In the genomic region with DNA sequence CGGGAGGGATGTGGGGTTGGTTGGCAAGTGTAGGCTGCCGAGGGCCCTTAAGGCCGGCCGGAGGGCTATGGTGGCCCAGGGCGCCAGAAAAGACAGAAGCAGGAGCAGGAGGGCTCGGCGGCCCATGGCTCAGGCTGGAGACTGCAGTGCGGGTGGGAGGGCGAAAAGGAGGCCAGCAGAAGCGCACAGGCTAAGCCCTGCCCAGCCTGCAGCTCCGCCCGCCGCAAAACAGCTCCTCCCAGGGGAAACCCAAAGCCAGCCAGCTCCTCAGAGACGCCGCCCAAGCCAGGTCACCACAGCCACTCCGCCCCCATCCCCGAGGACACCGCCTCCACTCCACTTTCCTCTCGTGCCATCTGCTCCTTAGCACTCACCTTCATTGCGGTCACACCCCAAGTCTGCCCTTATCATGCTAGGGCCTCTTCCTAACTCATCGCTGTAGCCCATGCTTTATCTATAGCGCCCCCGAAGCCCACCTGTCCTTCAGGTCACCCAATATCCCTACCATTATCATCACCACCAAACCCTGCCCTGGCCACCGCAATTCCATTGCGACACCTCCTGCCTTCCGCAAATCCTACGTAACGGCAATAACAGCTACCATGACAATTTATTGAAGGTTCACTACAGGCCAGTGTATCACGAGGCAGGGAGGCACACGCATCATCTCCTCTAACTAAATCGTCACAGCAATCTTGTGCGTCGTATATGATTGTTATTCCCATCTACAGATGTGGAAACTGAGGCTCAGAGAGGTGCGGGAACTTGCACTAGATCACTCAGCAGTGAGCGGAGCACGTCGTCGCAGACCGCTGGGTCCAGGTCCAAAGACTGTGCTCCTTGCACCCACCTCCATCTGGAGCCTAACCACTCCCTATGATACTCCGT, we compare ENCODE assay signal across 8 cellular contexts. TPM values are rescaled to one million over a fixed set of nuclear protein-coding genes. Genes with fewer than 3 reads are reported as not detected.
A peak's percentile ranks its signal among the peaks of the same experiment; 100 is the strongest.
DNase-seq lines count a peak whose midpoint lies in the region; ATAC-seq and TF ChIP-seq lines count a peak whose summit lies in the region.

PRCP (minus strand) TSS at position 154 of the 888 bp plus-strand sequence; CDS start at position 126, 28 bp downstream.

- 1 to 2% methylated on average over 39 to 40 of the region's 40 CpGs for WGBS in GM23248 (ENCODE audit: low coverage in 1 of 2, low lambda C conversion rate in 2 of 2, missing lambda C conversion rate in 2 of 2), 2 experiments

- ATAC-seq in natural killer cell treated with Interleukin-12 subunit alpha and Interleukin-12 subunit beta and Interleukin-15 and Interleukin-18, amount 100 ng/mL, for 72 hours, result peak; percentile 93
- ATAC-seq in stimulated activated naive CD8-positive, alpha-beta T cell treated with anti-CD3 and anti-CD28 coated beads, Interleukin-15, Interleukin-2, amounts not matched to agents 100 U/mL and 50 U/mL, for 24 hours, result peak; percentile 89

- no peaks in the 10 kb centered on the region for H3K9me3 Mint-ChIP-seq in activated T-helper 2 cell treated with anti-CD3 and anti-CD28 coated beads, Interferon-gamma antibody, Interleukin-2, Interleukin-4, amounts not matched to agents 10 μg/mL and 5 μg/mL and 100 μg/mL, durations not matched to agents 14 hours and 24 hours and 36 hours
- no peaks in the 10 kb centered on the region for H3K9me3 Mint-ChIP-seq in natural killer cell treated with Interleukin-12 subunit alpha and Interleukin-12 subunit beta and Interleukin-15 and Interleukin-18, amount 100 ng/mL, for 72 hours

- H3F3A ChIP-seq in DOHH2 (ENCODE audit: control insufficient read depth, insufficient read depth) (peaks cover 13% of the 10 kb centered on the region; the same call in 1 of the 2 replicates), GM23248 (ENCODE audit: insufficient read depth) (no peaks in the 10 kb centered on the region)

- no peaks in the 10 kb centered on the region for H3K36me3 Mint-ChIP-seq in activated T-helper 2 cell treated with anti-CD3 and anti-CD28 coated beads, Interferon-gamma antibody, Interleukin-2, Interleukin-4, amounts not matched to agents 10 μg/mL and 5 μg/mL and 100 μg/mL, durations not matched to agents 14 hours and 24 hours and 36 hours (ENCODE audit: low read depth)
- H3K36me3 Mint-ChIP-seq in natural killer cell treated with Interleukin-12 subunit alpha and Interleukin-12 subunit beta and Interleukin-15 and Interleukin-18, amount 100 ng/mL, for 72 hours, result no peaks in the 10 kb centered on the region

- no peaks in the 10 kb centered on the region for H3K9me2 ChIP-seq in DOHH2 (replicated peaks; ENCODE audit: control insufficient read depth, low read length)
- no peaks in the 10 kb centered on the region for H3K9me2 ChIP-seq in GM23248 (ENCODE audit: insufficient read depth)

- CTCF ChIA-PET in RWPE1 (lab: Yijun Ruan, JAX), result interaction anchor here (1.1 kb wide), 2 partner anchors 34 to 349 kb away, joined by 3 to 5 read pairs; no protein-coding TSS in a partner anchor

- in situ Hi-C loops in GM23248 (cut with MboI), result loop anchor here (10.0 kb wide), 2 partner anchors 264 to 354 kb away; no protein-coding TSS in a partner anchor

- H3K9ac ChIP-seq in GM23248, result peak within 1 kb of the TSS; percentile 85

- H3K36me3 ChIP-seq in DOHH2 (ENCODE audit: control insufficient read depth, low read length) (peaks cover 14% of the 10 kb centered on the region; the same call in 1 of the 2 replicates), GM23248 (ENCODE audit: low read depth) (no peaks in the 10 kb centered on the region)

- POLR2A ChIA-PET in RWPE1 (lab: Yijun Ruan, JAX; ENCODE audit: low non-redundant PET), result interaction anchor here (0.9 kb wide), 2 partner anchors 11 to 31 kb away, joined by 3 to 4 read pairs; no protein-coding TSS in a partner anchor

- intact Hi-C loops in activated T-helper 2 cell treated with anti-CD3 and anti-CD28 coated beads, Interferon-gamma antibody, Interleukin-2, Interleukin-4, amounts not matched to agents 10 μg/mL and 5 μg/mL and 100 μg/mL, durations not matched to agents 14 hours and 24 hours and 36 hours (cut with micrococcal nuclease), result loop anchor here (1.0 to 2.0 kb wide), 9 partner anchors 20 to 386 kb away; partner anchors contain the start of genes ANKRD42, CCDC90B and RAB30

- peaks cover 68% of the 10 kb centered on the region for H3K79me2 ChIP-seq in DOHH2 (ENCODE audit: control insufficient read depth, low read length)
- H3K79me2 ChIP-seq in GM23248 (ENCODE audit: insufficient read depth), result peaks cover 30% of the 10 kb centered on the region

- H4K20me1 ChIP-seq in DOHH2 (ENCODE audit: control insufficient read depth, insufficient read depth, low read depth, low read length), result no peaks in the 10 kb centered on the region
- H4K20me1 ChIP-seq in GM23248 (ENCODE audit: insufficient read depth), result no peaks in the 10 kb centered on the region

- H3K27ac Mint-ChIP-seq in activated T-helper 2 cell treated with anti-CD3 and anti-CD28 coated beads, Interferon-gamma antibody, Interleukin-2, Interleukin-4, amounts not matched to agents 10 μg/mL and 5 μg/mL and 100 μg/mL, durations not matched to agents 14 hours and 24 hours and 36 hours, result peak within 1 kb of the TSS; percentile 100
- H3K27ac Mint-ChIP-seq in natural killer cell treated with Interleukin-12 subunit alpha and Interleukin-12 subunit beta and Interleukin-15 and Interleukin-18, amount 100 ng/mL, for 72 hours, result peak within 1 kb of the TSS; percentile 84 to 94

- peak within 1 kb of the TSS; percentile 35 for H3K27ac ChIP-seq in DOHH2 (ENCODE audit: low read depth, low read length)
- peak within 1 kb of the TSS; percentile 91 for H3K27ac ChIP-seq in GM23248
- peak within 1 kb of the TSS; percentile 93 for H3K27ac ChIP-seq in RWPE1

- DNase-seq in GM23248 (peak; percentile 97), Kasumi-1 (lab: John Stamatoyannopoulos, UW) (peak; percentile 87 to 93), RWPE1 (ENCODE audit: low spot score) (peak; percentile 89), fibroblast of peridontal ligament (ENCODE audit: extremely low read depth) (peak; percentile 84)
- peak; percentile 94 for DNase-seq in activated T-helper 2 cell treated with anti-CD3 and anti-CD28 coated beads, Interferon-gamma antibody, Interleukin-2, Interleukin-4, amounts not matched to agents 10 μg/mL and 5 μg/mL and 100 μg/mL, durations not matched to agents 14 hours and 24 hours and 36 hours (ENCODE audit: low spot score)
- DNase-seq in natural killer cell treated with Interleukin-12 subunit alpha and Interleukin-12 subunit beta and Interleukin-15 and Interleukin-18, amount 100 ng/mL, for 72 hours (ENCODE audit: low spot score), result peak; percentile 97
- DNase-seq in stimulated activated naive CD8-positive, alpha-beta T cell treated with anti-CD3 and anti-CD28 coated beads, Interleukin-15, Interleukin-2, amounts not matched to agents 100 U/mL and 50 U/mL, for 24 hours, result peak; percentile 96

- H3K9me3 ChIP-seq in DOHH2 (ENCODE audit: control insufficient read depth, insufficient read depth, low read length) (peaks cover 3% of the 10 kb centered on the region; the same call in 1 of the 2 replicates), GM23248 (ENCODE audit: low read depth) (no peaks in the 10 kb centered on the region)

- peak; percentile 33 for TF ChIP-seq CTCF in DOHH2 (IDR thresholded peaks at IDR 0.05; ENCODE audit: low read depth, low read length, poor library complexity, severe bottlenecking)
- no peak for TF ChIP-seq CTCF in RWPE1 (conservative IDR thresholded peaks at IDR 0.05; ENCODE audit: low read depth)

- H2AFZ ChIP-seq in GM23248, result peak within 1 kb of the TSS; percentile 93

- H3K4me3 ChIP-seq in DOHH2 (ENCODE audit: low read length), result peak within 1 kb of the TSS; percentile 93
- peak within 1 kb of the TSS; percentile 94 for H3K4me3 ChIP-seq in GM23248

- H3K4me2 ChIP-seq in DOHH2 (ENCODE audit: low read length) (peak within 1 kb of the TSS; percentile 98), GM23248 (ENCODE audit: unreplicated experiment) (peak within 1 kb of the TSS; percentile 99)

- peaks cover 72% of the 10 kb centered on the region for H3K4me1 ChIP-seq in DOHH2 (ENCODE audit: control insufficient read depth, low read length)
- H3K4me1 ChIP-seq in GM23248 (ENCODE audit: insufficient read depth), result 0 out of 2 replicates have a peak, but pooled peaks cover 5% of the 10 kb centered on the region

- H3K4me3 Mint-ChIP-seq in activated T-helper 2 cell treated with anti-CD3 and anti-CD28 coated beads, Interferon-gamma antibody, Interleukin-2, Interleukin-4, amounts not matched to agents 10 μg/mL and 5 μg/mL and 100 μg/mL, durations not matched to agents 14 hours and 24 hours and 36 hours (ENCODE audit: low read depth), result peak within 1 kb of the TSS; percentile 100
- peak within 1 kb of the TSS; percentile 98 for H3K4me3 Mint-ChIP-seq in natural killer cell treated with Interleukin-12 subunit alpha and Interleukin-12 subunit beta and Interleukin-15 and Interleukin-18, amount 100 ng/mL, for 72 hours

- peaks cover 55% of the 10 kb centered on the region for H3K4me1 Mint-ChIP-seq in activated T-helper 2 cell treated with anti-CD3 and anti-CD28 coated beads, Interferon-gamma antibody, Interleukin-2, Interleukin-4, amounts not matched to agents 10 μg/mL and 5 μg/mL and 100 μg/mL, durations not matched to agents 14 hours and 24 hours and 36 hours (ENCODE audit: low read depth)
- peaks cover 34 to 51% of the 10 kb centered on the region in 2 donors for H3K4me1 Mint-ChIP-seq in natural killer cell treated with Interleukin-12 subunit alpha and Interleukin-12 subunit beta and Interleukin-15 and Interleukin-18, amount 100 ng/mL, for 72 hours (ENCODE audit: low read depth in 2 of 2)

- H3K27me3 ChIP-seq in DOHH2 (ENCODE audit: control insufficient read depth, low read length) (no peaks in the 10 kb centered on the region), GM23248 (replicated peaks; ENCODE audit: insufficient read depth) (no peaks in the 10 kb centered on the region)

- no peaks in the 10 kb centered on the region for H3K27me3 Mint-ChIP-seq in activated T-helper 2 cell treated with anti-CD3 and anti-CD28 coated beads, Interferon-gamma antibody, Interleukin-2, Interleukin-4, amounts not matched to agents 10 μg/mL and 5 μg/mL and 100 μg/mL, durations not matched to agents 14 hours and 24 hours and 36 hours (ENCODE audit: low read depth)
- H3K27me3 Mint-ChIP-seq in natural killer cell treated with Interleukin-12 subunit alpha and Interleukin-12 subunit beta and Interleukin-15 and Interleukin-18, amount 100 ng/mL, for 72 hours, result no peaks in the 10 kb centered on the region

RNA-seq across cellular contexts. Expression of gene PRCP, which starts in this region (rescaled TPM):
- 66.3 and 84.1 TPM in 2 replicates for total RNA-seq in GM23248 (2014; rRNA removed; shearing (Covaris generic))
- 85.7 and 90.1 TPM in 2 replicates for polyA plus RNA-seq in GM23248 (2016; fragmentation: Nextera tagmentation; extraction: Ambion mirVana)
- 23.5 and 27.5 TPM in 2 replicates for total RNA-seq in activated T-helper 2 cell treated with anti-CD3 and anti-CD28 coated beads, Interferon-gamma antibody, Interleukin-2, Interleukin-4, amounts not matched to agents 10 μg/mL and 5 μg/mL and 100 μg/mL, durations not matched to agents 14 hours and 24 hours and 36 hours
- 10 to 100 TPM; 16.9 to 21.1 TPM for total RNA-seq in natural killer cell treated with Interleukin-12 subunit alpha and Interleukin-12 subunit beta and Interleukin-15 and Interleukin-18, amount 100 ng/mL, for 72 hours

Comparison
In these comparisons a context has a peak if more than half of its experiments do, and no peak if none do; other contexts are left out.
1. Peak in every context shown above with its lines: DNase-seq, ATAC-seq, H3K4me3 ChIP-seq and H3K27ac ChIP-seq.
2. H3K27ac ChIP-seq: peak in every context shown above with its lines; median percentile 93 in RWPE1; 91 in GM23248; 35 in DOHH2.